ENCODE assay signal across 24 cellular contexts in the genomic region with DNA sequence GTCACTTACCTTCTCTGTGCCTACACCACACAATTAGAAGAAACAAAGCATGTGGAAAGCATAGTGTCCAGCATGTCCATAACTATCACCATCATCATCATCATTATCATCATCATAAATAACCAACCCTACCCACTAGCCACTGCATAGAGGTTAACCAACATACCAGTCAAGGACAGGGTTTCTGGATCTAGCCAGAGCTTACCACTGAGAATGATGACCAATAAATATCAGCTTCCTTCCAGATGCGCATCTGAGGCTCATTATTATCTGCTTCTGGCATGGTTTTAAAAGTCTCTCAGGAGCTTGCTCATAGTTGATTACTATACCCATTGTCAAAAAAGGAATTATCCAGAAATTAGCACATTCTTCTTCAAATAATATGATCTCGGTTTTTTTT. TPM values are rescaled to one million over a fixed set of nuclear protein-coding genes. Genes with fewer than 3 reads are reported as not detected.
"Had no signal": no experiment of that assay in that cellular context is flagged by ENCODE, and none has a peak within 500 bp of the region (broad histone marks: within the 10 kb centered on the region; RNA-seq: fewer than 3 reads in every experiment).

No MANE protein-coding gene starts in this region.

- DNase-seq: islet precursor cell; left ventricle myocardium inferior; mesendoderm; naive thymus-derived CD4-positive, alpha-beta T cell; ovary; right lobe of liver; stimulated activated CD4-positive, alpha-beta T cell treated with anti-CD3 and anti-CD28 coated beads, Interleukin-1b, Interleukin-23, amount 100 ng/mL, for 48 hours; stimulated activated CD4-positive, alpha-beta T cell treated with anti-CD3 and anti-CD28 coated beads, Interleukin-2, amount 100 ng/mL, for 48 hours; stimulated activated CD4-positive, alpha-beta T cell treated with anti-CD3 and anti-CD28 coated beads, Interleukin-4, amount 100 ng/mL, for 4 hours; stimulated activated CD8-positive, alpha-beta memory T cell treated with anti-CD3 and anti-CD28 coated beads, Interleukin-4, amount 100 ng/mL, for 48 hours; stimulated activated naive CD4-positive, alpha-beta T cell treated with Interleukin-2 at 50 U/mL for 16 hours; stimulated activated naive CD8-positive, alpha-beta T cell treated with anti-CD3 and anti-CD28 coated beads, Interleukin-15, amount 100 ng/mL, for 72 hours; substantia nigra; uterus had no signal

- H3K4me3 ChIP-seq: left ventricle myocardium inferior, lung, ovary, right atrium auricular region, right lobe of liver, smooth muscle cell, tibial nerve, uterus had no signal

- H3K9me3 ChIP-seq: left ventricle myocardium inferior, ovary, right atrium auricular region, right lobe of liver, tibial nerve, uterus had no signal

- H3K4me2 ChIP-seq: smooth muscle cell had no signal

- H3K4me1 ChIP-seq: right lobe of liver, uterus had no signal

- ATAC-seq: naive thymus-derived CD4-positive, alpha-beta T cell; natural killer cell treated with Interleukin-12 subunit alpha and Interleukin-12 subunit beta and Interleukin-15 and Interleukin-18, amount 100 ng/mL, for 72 hours; right lobe of liver; stimulated activated memory B cell treated with anti-CD40 and anti-IgM and Interleukin-4, amounts not matched to agents 10 μg/mL and 1 μg/mL and 100 μg/mL, for 72 hours; stimulated activated naive CD8-positive, alpha-beta T cell treated with anti-CD3 and anti-CD28 coated beads, Interleukin-15, amount 100 ng/mL, for 72 hours had no signal

- H3K27ac ChIP-seq: left ventricle myocardium inferior, ovary, right atrium auricular region, right lobe of liver, tibial nerve, uterus had no signal

- H3K27me3 ChIP-seq: ovary, right atrium auricular region, right lobe of liver, tibial nerve, uterus had no signal

- H3K36me3 ChIP-seq: left ventricle myocardium inferior, ovary, right atrium auricular region, right lobe of liver, tibial nerve, uterus had no signal

RNA-seq across cellular contexts. Expression of gene MYOZ2, which starts 25.5 kb away (rescaled TPM):
- total RNA-seq: kidney epithelial cell; lower leg skin; mononuclear cell; naive thymus-derived CD4-positive, alpha-beta T cell; natural killer cell treated with Interleukin-12 subunit alpha and Interleukin-12 subunit beta and Interleukin-15 and Interleukin-18, amount 100 ng/mL, for 72 hours; smooth muscle cell had no signal
- polyA plus RNA-seq: naive thymus-derived CD4-positive, alpha-beta T cell; neural cell; smooth muscle cell had no signal
